Comparison of ENCODE assay signal across 17 cellular contexts in the genomic region with DNA sequence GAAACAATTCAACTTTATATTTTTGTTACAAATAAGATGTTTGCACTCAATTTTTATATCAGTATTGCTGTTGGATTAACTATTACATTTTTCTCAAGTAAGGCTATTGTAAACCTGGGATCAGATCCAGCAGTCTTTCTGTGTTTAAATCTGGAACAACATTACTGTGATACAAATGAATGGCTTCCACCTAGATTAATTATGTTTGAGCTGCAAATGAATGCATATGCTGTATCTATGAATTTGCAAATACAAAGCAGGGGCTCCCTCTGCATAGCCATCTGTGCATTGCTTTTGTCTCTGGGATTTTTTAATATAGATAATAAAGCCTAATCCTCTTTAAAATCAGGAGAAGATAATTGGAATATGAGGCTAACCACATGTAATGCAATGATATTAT.
"Had no signal": no experiment of that assay in that cellular context is flagged by ENCODE, and none has a peak within 500 bp of the region (broad histone marks: within the 10 kb centered on the region; RNA-seq: fewer than 3 reads in every experiment).

No MANE protein-coding gene starts in this region.

- H3K4me3 ChIP-seq: hepatocyte, left ventricle myocardium inferior, thyroid gland had no signal

- H3K4me1 ChIP-seq: left ventricle myocardium inferior had no signal

- H3K36me3 ChIP-seq: left ventricle myocardium inferior, neutrophil, thyroid gland had no signal

- H3K4me2 ChIP-seq: hepatocyte had no signal

- ATAC-seq: natural killer cell, T-cell had no signal

- DNase-seq: activated CD4-positive, alpha-beta T cell treated with anti-CD3 and anti-CD28 coated beads for 48 hours; activated gamma-delta T cell treated with Interleukin-2 at 50 U/mL for 16 hours; amygdala; cerebellar nuclear complex; effector memory CD4-positive, alpha-beta T cell; kidney; left ventricle myocardium inferior; mesendoderm; natural killer cell; stimulated activated CD4-positive, alpha-beta T cell treated with anti-CD3 and anti-CD28 coated beads, Interleukin-12 subunit alpha, Interleukin-12 subunit beta, amount 100 ng/mL, for 4 hours; stimulated activated CD4-positive, alpha-beta T cell treated with anti-CD3 and anti-CD28 coated beads, Interleukin-2, amount 100 ng/mL, for 24 hours; T-cell; T-helper 9 cell; thyroid gland had no signal

- H3K9me3 ChIP-seq: left ventricle myocardium inferior, neutrophil, thyroid gland had no signal

- H3K27me3 ChIP-seq: hepatocyte, neutrophil, thyroid gland had no signal

- H2AFZ ChIP-seq: hepatocyte had no signal

- H3K27ac ChIP-seq: hepatocyte, left ventricle myocardium inferior, neutrophil, thyroid gland, VCaP had no signal
